Comparison of ENCODE assay signal across 19 cellular contexts in the genomic region with DNA sequence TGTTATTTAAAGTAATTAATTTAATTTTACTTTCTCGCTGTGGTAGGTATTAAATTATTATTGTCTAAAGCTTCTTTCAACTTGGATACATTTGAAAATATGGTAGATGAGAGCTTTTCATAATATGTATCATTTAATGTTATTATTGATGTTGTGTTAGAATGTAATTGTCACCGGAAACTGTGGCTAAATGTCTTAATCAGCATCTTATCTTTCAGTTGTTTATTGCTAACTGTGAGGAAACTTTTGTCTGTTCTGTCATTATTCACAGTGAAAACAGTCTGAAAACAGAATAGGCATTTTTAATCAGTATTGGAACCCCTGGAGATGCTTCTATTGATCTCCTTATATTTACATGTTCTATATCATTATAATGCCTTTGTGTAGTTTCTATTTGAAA.
DNase-seq lines count a peak whose midpoint lies in the region; ATAC-seq, FAIRE-seq and TF ChIP-seq lines count a peak whose summit lies in the region.
"Had no signal": no experiment of that assay in that cellular context is flagged by ENCODE, and none has a peak within 500 bp of the region (broad histone marks: within the 10 kb centered on the region; RNA-seq: fewer than 3 reads in every experiment).

No MANE protein-coding gene starts in this region.

- H3K27ac ChIP-seq in A549 (peak overlapping the region; percentile 53 to 65; a peak in 3 of 6 replicates), PC-3 (ENCODE audit: low read length) (peak overlapping the region; percentile 65)
- no peak overlapping the region for H3K27ac ChIP-seq in CD4-positive, alpha-beta T cell (ENCODE audit: low read depth, low read length)

- no peak for TF ChIP-seq POLR2A in A549 (IDR thresholded peaks at IDR 0.05; ENCODE audit: low read length)

- DNase-seq in A549 (ENCODE audit: low read depth in 1 of 2, low spot score in 1 of 2) = no peak
- DNase-seq in CD4-positive, alpha-beta T cell = no peak
- DNase-seq in PC-3 = no peak
- DNase-seq in central memory CD8-positive, alpha-beta T cell (ENCODE audit: low spot score in 2 of 2) = no peak
- DNase-seq in DMS53 (lab: John Stamatoyannopoulos, UW) = no peak
- no peak for DNase-seq in SIG-M5 treated with dmso at 0.1 percent for 504 hours (lab: John Stamatoyannopoulos, UW; ENCODE audit: unreplicated experiment)
- DNase-seq: CD8-positive, alpha-beta T cell; H9; KG1; NCI-H1048; NCI-H146; NCI-H2081; NCI-H524; Right ventricle myocardium superior had no signal

- peak overlapping the region; percentile 82 for H3K27ac Mint-ChIP-seq in CD4-positive, alpha-beta T cell
- peak overlapping the region; percentile 91 for H3K27ac Mint-ChIP-seq in central memory CD8-positive, alpha-beta T cell (ENCODE audit: low read depth)
- H3K27ac Mint-ChIP-seq: B cell had no signal

- H4K20me1 ChIP-seq in PC-3 (ENCODE audit: low read length) = no peaks in the 10 kb centered on the region

- peaks cover 28% of the 10 kb centered on the region for H3K4me1 Mint-ChIP-seq in CD4-positive, alpha-beta T cell (ENCODE audit: low read depth)
- peaks cover 19% of the 10 kb centered on the region for H3K4me1 Mint-ChIP-seq in central memory CD8-positive, alpha-beta T cell
- H3K4me1 Mint-ChIP-seq: B cell had no signal

- H3K9me3 ChIP-seq in A549 (peaks cover 2% of the 10 kb centered on the region; the same call in 1 of the 3 replicates), PC-3 (ENCODE audit: low read length) (no peaks in the 10 kb centered on the region)
- H3K9me3 ChIP-seq in CD4-positive, alpha-beta T cell (ENCODE audit: control insufficient read depth, low read length) = no peaks in the 10 kb centered on the region

- TF ChIP-seq CTCF in A549 (IDR thresholded peaks at IDR 0.05) (no peak), PC-3 (conservative IDR thresholded peaks at IDR 0.05; ENCODE audit: low read depth, low read length) (no peak)
- no peak for TF ChIP-seq CTCF in CD4-positive, alpha-beta T cell (IDR thresholded peaks at IDR 0.05)

- H3F3A ChIP-seq in PC-3 (ENCODE audit: low read length, unreplicated experiment) = no peaks in the 10 kb centered on the region

- H3K4me2 ChIP-seq in A549 (no peak overlapping the region), PC-3 (ENCODE audit: low read length) (no peak overlapping the region)

- WGBS in A549 (ENCODE audit: missing lambda C conversion rate) = 91% methylated on average over 2 of the region's 2 CpGs

- H3K79me2 ChIP-seq in PC-3 (ENCODE audit: low read length) = no peaks in the 10 kb centered on the region

- H3K27me3 Mint-ChIP-seq in CD4-positive, alpha-beta T cell = no peaks in the 10 kb centered on the region
- H3K27me3 Mint-ChIP-seq in central memory CD8-positive, alpha-beta T cell = no peaks in the 10 kb centered on the region
- H3K27me3 Mint-ChIP-seq: B cell had no signal

- POLR2A ChIA-PET in A549 (lab: Yijun Ruan, JAX) (no interaction called here), PC-3 (lab: Charles Lee; ENCODE audit: unreplicated experiment) (no interaction called here)
- POLR2A ChIA-PET in CD4-positive, alpha-beta T cell (lab: Charles Lee) = interaction anchor here (1.3 to 1.9 kb wide), 4 partner anchors 12 to 149 kb away, joined by 3 to 7 read pairs (median 4); no protein-coding TSS in a partner anchor

- no peak overlapping the region for H2AFZ ChIP-seq in PC-3 (ENCODE audit: low read length)

- peak; percentile 56 for FAIRE-seq in A549 (lab: Jason Lieb, UNC)
- FAIRE-seq: D721Med had no signal

- no peak overlapping the region for H3K9ac ChIP-seq in PC-3 (ENCODE audit: low read length)

- H3K36me3 Mint-ChIP-seq in CD4-positive, alpha-beta T cell (ENCODE audit: low read depth) = peaks cover 37% of the 10 kb centered on the region
- H3K36me3 Mint-ChIP-seq in central memory CD8-positive, alpha-beta T cell (ENCODE audit: insufficient read depth) = peaks cover 11% of the 10 kb centered on the region

- BruUV-seq in PC-3 (replicated peaks; lab: Mats Ljungman, UMichigan) = no TSS peak

- H3K27me3 ChIP-seq in CD4-positive, alpha-beta T cell (ENCODE audit: control insufficient read depth, insufficient read depth, low read length) = no peaks in the 10 kb centered on the region
- H3K27me3 ChIP-seq in PC-3 (ENCODE audit: low read length) = no peaks in the 10 kb centered on the region

- H3K4me3 Mint-ChIP-seq in CD4-positive, alpha-beta T cell = no peak overlapping the region
- H3K4me3 Mint-ChIP-seq in central memory CD8-positive, alpha-beta T cell = no peak overlapping the region
- H3K4me3 Mint-ChIP-seq: B cell; CD8-positive, alpha-beta T cell; H9 had no signal

- intact Hi-C loops in CD4-positive, alpha-beta T cell (cut with DNase I, micrococcal nuclease) = no loop called here
- intact Hi-C loops in PC-3 (cut with micrococcal nuclease) = no loop called here

- H3K4me1 ChIP-seq in A549 (peaks cover 27% of the 10 kb centered on the region), PC-3 (ENCODE audit: insufficient read depth, low read length) (peaks cover 29% of the 10 kb centered on the region)

- ATAC-seq in A549 (no peak), PC-3 (no peak), HG02759 (IDR thresholded peaks at IDR 0.05; ENCODE audit: unreplicated experiment) (no peak)
- ATAC-seq in CD4-positive, alpha-beta T cell (ENCODE audit: poor library complexity) = no peak
- ATAC-seq in central memory CD8-positive, alpha-beta T cell (replicated peaks; ENCODE audit: extremely low read depth, poor library complexity, severe bottlenecking) = no peak
- ATAC-seq: CD8-positive, alpha-beta T cell; Panc1; SK-N-SH treated with all-trans-retinoic acid at 6 μM for 48 hours had no signal

- no peak for TF ChIP-seq RAD21 in A549 (conservative IDR thresholded peaks at IDR 0.05 in 1 of 2, IDR thresholded peaks at IDR 0.05 in 1 of 2)

- H3K9me3 Mint-ChIP-seq in CD4-positive, alpha-beta T cell = no peaks in the 10 kb centered on the region
- no peaks in the 10 kb centered on the region for H3K9me3 Mint-ChIP-seq in central memory CD8-positive, alpha-beta T cell
- H3K9me3 Mint-ChIP-seq: CD8-positive, alpha-beta T cell had no signal

- TF ChIP-seq EP300 in A549 (IDR thresholded peaks at IDR 0.05) = no peak

- H3K9me2 ChIP-seq in PC-3 (replicated peaks; ENCODE audit: low read length) = no peaks in the 10 kb centered on the region

- H3K36me3 ChIP-seq in PC-3 (ENCODE audit: low read depth, low read length) = no peaks in the 10 kb centered on the region

- CTCF ChIA-PET in A549 (lab: Yijun Ruan, JAX) = interaction anchor here (1.2 kb wide), 1 partner anchor 95 kb away, joined by 3 read pairs; no protein-coding TSS in a partner anchor
- CTCF ChIA-PET in CD4-positive, alpha-beta T cell (lab: Charles Lee) = no interaction called here
- CTCF ChIA-PET in PC-3 (lab: Charles Lee) = no interaction called here

- H3K4me3 ChIP-seq in A549 (no peak overlapping the region), PC-3 (ENCODE audit: low read length) (no peak overlapping the region)

TF ChIP-seq in A549, 52 proteins besides CTCF, POLR2A, EP300 and RAD21:
- peak; percentile 34 for TF ChIP-seq MAFK (IDR thresholded peaks at IDR 0.05; ENCODE audit: partially characterized antibody)
- TF ChIP-seq, protein P1, sequence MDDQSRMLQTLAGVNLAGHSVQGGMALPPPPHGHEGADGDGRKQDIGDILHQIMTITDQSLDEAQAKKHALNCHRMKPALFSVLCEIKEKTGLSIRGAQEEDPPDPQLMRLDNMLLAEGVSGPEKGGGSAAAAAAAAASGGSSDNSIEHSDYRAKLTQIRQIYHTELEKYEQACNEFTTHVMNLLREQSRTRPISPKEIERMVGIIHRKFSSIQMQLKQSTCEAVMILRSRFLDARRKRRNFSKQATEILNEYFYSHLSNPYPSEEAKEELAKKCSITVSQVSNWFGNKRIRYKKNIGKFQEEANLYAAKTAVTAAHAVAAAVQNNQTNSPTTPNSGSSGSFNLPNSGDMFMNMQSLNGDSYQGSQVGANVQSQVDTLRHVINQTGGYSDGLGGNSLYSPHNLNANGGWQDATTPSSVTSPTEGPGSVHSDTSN (IDR thresholded peaks at IDR 0.05) = no peak
